ENCODE assay signal across 28 cellular contexts in genomic region chr20:11166716-11167115, GRCh38.
"Had no signal": no experiment of that assay in that cellular context is flagged by ENCODE, and none has a peak within 500 bp of the region (broad histone marks: within the 10 kb centered on the region; RNA-seq: fewer than 3 reads in every experiment).

No MANE protein-coding gene starts in this region.

- H3K36me3 ChIP-seq: left lung, lower lobe of right lung, pancreas, prostate gland, stomach, thyroid gland, transverse colon, upper lobe of left lung, vagina had no signal

- FAIRE-seq: islet of Langerhans, kidney, pancreas had no signal

- H3K4me1 ChIP-seq: left lung, pancreas, prostate gland, stomach, testis, transverse colon, vagina had no signal

- H3K9me3 ChIP-seq: left lung, lower lobe of right lung, pancreas, prostate gland, stomach, testis, thyroid gland, transverse colon, upper lobe of left lung, vagina had no signal

- H3K27me3 ChIP-seq: left lung, pancreas, stomach, testis, thyroid gland, transverse colon, upper lobe of left lung, vagina had no signal

- DNase-seq: kidney; left colon; left lung; lower lobe of right lung; mammary epithelial cell; mesenchymal stem cell; naive thymus-derived CD8-positive, alpha-beta T cell; nucleus accumbens; pancreas; posterior cingulate gyrus; retina; right cardiac atrium; stimulated activated CD4-positive, alpha-beta T cell treated with anti-CD3 and anti-CD28 coated beads, Interleukin-12 subunit alpha, Interleukin-12 subunit beta, amount 100 ng/mL, for 4 hours; stimulated activated CD4-positive, alpha-beta T cell treated with anti-CD3 and anti-CD28 coated beads, Interleukin-15, amount 100 ng/mL, for 24 hours; stimulated activated CD4-positive, alpha-beta T cell treated with anti-CD3 and anti-CD28 coated beads, Interleukin-2, amount 100 ng/mL, for 24 hours; stimulated activated CD4-positive, alpha-beta T cell treated with anti-CD3 and anti-CD28 coated beads, Interleukin-4, amount 100 ng/mL, for 1 hour; stimulated activated naive B cell treated with anti-CD40 and anti-IgM and Interleukin-4, amounts not matched to agents 10 μg/mL and 1 μg/mL and 100 μg/mL, for 72 hours; stimulated activated naive CD8-positive, alpha-beta T cell treated with anti-CD3 and anti-CD28 coated beads, Interleukin-15, Interleukin-2, amounts not matched to agents 100 U/mL and 50 U/mL, for 24 hours; stomach; testis; thyroid gland; transverse colon; upper lobe of left lung had no signal

- H3K4me3 ChIP-seq: left lung, lower lobe of right lung, pancreas, prostate gland, skin epidermis, stomach, testis, thyroid gland, transverse colon, upper lobe of left lung, vagina had no signal

- ATAC-seq: left colon; left lung; lower lobe of right lung; naive thymus-derived CD8-positive, alpha-beta T cell; pancreas; right cardiac atrium; sciatic nerve; stimulated activated naive B cell treated with anti-CD40 and anti-IgM and Interleukin-4, amounts not matched to agents 10 μg/mL and 1 μg/mL and 100 μg/mL, for 72 hours; stimulated activated naive CD8-positive, alpha-beta T cell treated with anti-CD3 and anti-CD28 coated beads, Interleukin-15, Interleukin-2, amounts not matched to agents 100 U/mL and 50 U/mL, for 24 hours had no signal

- H3K27ac ChIP-seq: left lung, lower lobe of right lung, pancreas, prostate gland, stomach, testis, thyroid gland, transverse colon, upper lobe of left lung, vagina had no signal
